ENCODE assay signal across 4 cellular contexts in genomic region chr2:62004428-62004827, GRCh38.
DNase-seq lines count a peak whose midpoint lies in the region; ATAC-seq and TF ChIP-seq lines count a peak whose summit lies in the region.
"Not testable (repeated sequence)": the region's sequence is repeated elsewhere in the genome, so short reads cannot be mapped to it uniquely, and the experiment has no call there.

No MANE protein-coding gene starts in this region.

- H3K4me1 ChIP-seq in PC-3 (ENCODE audit: insufficient read depth, low read length); colonic mucosa; thyroid gland: not testable (repeated sequence)

- H3K4me2 ChIP-seq in PC-3 (ENCODE audit: low read length): not testable (repeated sequence)

- not testable (repeated sequence) for H3K79me2 ChIP-seq in PC-3 (ENCODE audit: low read length)

- POLR2A ChIA-PET in PC-3 (lab: Charles Lee; ENCODE audit: unreplicated experiment): not testable (repeated sequence)

- not testable (repeated sequence) for DNase-seq in PC-3, thyroid gland
- DNase-seq in colonic mucosa (peak; percentile 28), left colon (peak in 1 of 2 donors; percentile 43)

- not testable (repeated sequence) for BruUV-seq in PC-3 (replicated peaks; lab: Mats Ljungman, UMichigan)

- CTCF ChIA-PET in PC-3 (lab: Charles Lee): not testable (repeated sequence)

- not testable (repeated sequence) for H3K36me3 ChIP-seq in PC-3 (ENCODE audit: low read depth, low read length); colonic mucosa; thyroid gland

- TF ChIP-seq CTCF in PC-3 (conservative IDR thresholded peaks at IDR 0.05; ENCODE audit: low read depth, low read length); colonic mucosa (IDR thresholded peaks at IDR 0.05); thyroid gland (IDR thresholded peaks at IDR 0.05): not testable (repeated sequence)

- peak; percentile 68 for ATAC-seq in PC-3
- peak; percentile 93 for ATAC-seq in left colon

- not testable (repeated sequence) for H3K4me3 ChIP-seq in PC-3 (ENCODE audit: low read length); colonic mucosa; thyroid gland (replicated peaks in 1 of 3)

- not testable (repeated sequence) for H3K9me3 ChIP-seq in PC-3 (ENCODE audit: low read length); colonic mucosa; thyroid gland

- H2AFZ ChIP-seq in PC-3 (ENCODE audit: low read length): not testable (repeated sequence)

- WGBS in thyroid gland, 2 donors: 93 to 97% methylated on average over 5 of the region's 5 CpGs

- not testable (repeated sequence) for H3K9me2 ChIP-seq in PC-3 (replicated peaks; ENCODE audit: low read length)

- not testable (repeated sequence) for H3K27ac ChIP-seq in PC-3 (ENCODE audit: low read length); colonic mucosa
- peak overlapping the region; percentile 6 to 76 (median 64) for H3K27ac ChIP-seq in thyroid gland

- H3K9ac ChIP-seq in PC-3 (ENCODE audit: low read length); colonic mucosa (ENCODE audit: low read depth in 2 of 2, low read length in 2 of 2): not testable (repeated sequence)

- TF ChIP-seq POLR2A in thyroid gland (IDR thresholded peaks at IDR 0.05): not testable (repeated sequence)

- not testable (repeated sequence) for H3F3A ChIP-seq in PC-3 (ENCODE audit: low read length, unreplicated experiment)

- intact Hi-C loops in PC-3 (cut with micrococcal nuclease); colonic mucosa (cut with DNase I); left colon (cut with DNase I, micrococcal nuclease): not testable (repeated sequence)
- intact Hi-C loops in thyroid gland (cut with DNase I): loop anchor here (5.0 kb wide), 1 partner anchor 288 kb away; no protein-coding TSS in a partner anchor

- not testable (repeated sequence) for H3K27me3 ChIP-seq in PC-3 (ENCODE audit: low read length); colonic mucosa; thyroid gland

- H4K20me1 ChIP-seq in PC-3 (ENCODE audit: low read length): not testable (repeated sequence)
